In the genomic region with DNA sequence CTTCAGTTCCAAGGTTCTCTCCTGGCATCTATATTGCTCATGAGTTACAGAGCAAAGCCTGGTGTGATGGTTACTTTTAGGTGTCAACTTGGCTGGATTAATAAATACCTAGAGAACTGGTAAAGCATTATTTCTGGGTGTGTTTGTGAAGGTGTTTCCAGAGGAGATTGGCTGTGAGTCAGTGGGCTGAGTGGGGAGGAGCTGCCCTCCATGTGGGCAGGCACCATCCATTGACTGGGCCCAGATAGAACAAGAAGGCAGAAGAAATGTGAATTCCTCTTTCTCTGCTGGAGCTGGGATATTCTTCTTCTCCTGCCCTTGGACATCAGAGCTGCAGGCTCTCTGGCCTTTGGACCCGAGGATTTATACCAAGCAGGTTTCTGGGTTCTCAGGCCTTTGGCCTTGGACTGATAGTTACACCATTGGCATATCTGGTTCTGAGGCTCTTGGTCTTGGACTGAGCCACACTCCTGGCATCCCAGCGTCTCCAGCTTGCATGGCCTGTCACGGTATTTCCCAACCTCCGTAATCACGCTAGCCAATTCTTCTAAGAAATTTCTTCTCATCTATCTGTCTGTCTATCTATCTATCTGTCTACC, we compare ENCODE assay signal across 21 cellular contexts. TPM values are rescaled to one million over a fixed set of nuclear protein-coding genes. Genes with fewer than 3 reads are reported as not detected.
A peak's percentile ranks its signal among the peaks of the same experiment; 100 is the strongest.
DNase-seq lines count a peak whose midpoint lies in the region; ATAC-seq and TF ChIP-seq lines count a peak whose summit lies in the region.
"Had no signal": no experiment of that assay in that cellular context is flagged by ENCODE, and none has a peak within 500 bp of the region (broad histone marks: within the 10 kb centered on the region; RNA-seq: fewer than 3 reads in every experiment).

No MANE protein-coding gene starts in this region.

- no peak overlapping the region for H4K8ac ChIP-seq in trophoblast cell (ENCODE audit: low read depth, low read length)

- H3K18ac ChIP-seq in trophoblast cell (ENCODE audit: low read length), result peak overlapping the region; percentile 40

- peaks cover 2% of the 10 kb centered on the region for H3K9me3 ChIP-seq in trophoblast cell (ENCODE audit: insufficient read depth, low read depth, low read length)

- TF ChIP-seq CTCF in Calu3 (IDR thresholded peaks at IDR 0.05; ENCODE audit: unreplicated experiment) (no peak), coronary artery (IDR thresholded peaks at IDR 0.05) (no peak)

- H4K12ac ChIP-seq in trophoblast cell (ENCODE audit: low read depth, low read length), result no peak overlapping the region

- peak overlapping the region; percentile 69 for H2BK5ac ChIP-seq in trophoblast cell (ENCODE audit: low read depth, low read length, poor library complexity)

- H3K14ac ChIP-seq in trophoblast cell (ENCODE audit: low read length), result peak overlapping the region; percentile 81

- BruUV-seq in Calu3 (replicated peaks; lab: Mats Ljungman, UMichigan), result no TSS peak

- peak overlapping the region; percentile 44 for H3K4ac ChIP-seq in trophoblast cell (ENCODE audit: low read depth, low read length)

- CTCF ChIA-PET in Calu3 (lab: Charles Lee), result no interaction called here

- H3K4me3 ChIP-seq in coronary artery (no peak overlapping the region), trophoblast cell (ENCODE audit: low read depth, low read length) (no peak overlapping the region)
- H3K4me3 ChIP-seq: BLaER1, PC-9, SJCRH30 had no signal

- peaks cover 37% of the 10 kb centered on the region for H3K4me1 Mint-ChIP-seq in Calu3 (ENCODE audit: low read depth, unreplicated experiment)

- H2AFZ ChIP-seq in trophoblast cell (ENCODE audit: insufficient read depth, low read length, poor library complexity), result no peak overlapping the region
- H2AFZ ChIP-seq: PC-9 had no signal

- peak overlapping the region; percentile 78 for H2AK5ac ChIP-seq in trophoblast cell (ENCODE audit: low read length)

- peaks cover 39% of the 10 kb centered on the region for H3K79me1 ChIP-seq in trophoblast cell (ENCODE audit: low read length)

- peak overlapping the region; percentile 93 for H4K91ac ChIP-seq in trophoblast cell (ENCODE audit: low read depth, low read length)

- DNase-seq in Calu3 (peak; percentile 51), coronary artery (ENCODE audit: low spot score) (peak; percentile 19), kidney tubule cell (ENCODE audit: low spot score) (peak; percentile 85), trophoblast cell (no peak), NCI-H510A treated with DMSO at 0.1 percent for 48 hours (lab: John Stamatoyannopoulos, UW) (no peak), HPDE6-E6E7 (ENCODE audit: extremely low spot score) (no peak)
- no peak for DNase-seq in activated CD4-positive, CD25-positive, alpha-beta regulatory T cell (lab: John Stamatoyannopoulos, UW)
- DNase-seq: CD8-positive, alpha-beta T cell; DMS79 treated with DMSO at 0.1 percent for 48 hours; H7; HFFc6; IMR-90; NCI-H1048; NCI-H1436; NCI-H1930; NCI-H226; NCI-H524 treated with DMSO at 0.1 percent for 48 hours; PC-9; SJCRH30 had no signal

- H3K4me2 ChIP-seq in trophoblast cell (ENCODE audit: low read length), result no peak overlapping the region
- H3K4me2 ChIP-seq: BLaER1, PC-9 had no signal

- no peak overlapping the region for H3K9ac ChIP-seq in trophoblast cell (ENCODE audit: low read length)
- H3K9ac ChIP-seq: BLaER1 had no signal

- H3K27ac ChIP-seq in coronary artery (no peak overlapping the region), trophoblast cell (ENCODE audit: low read depth, low read length) (no peak overlapping the region)
- H3K27ac ChIP-seq: BLaER1, PC-9, SJCRH30 had no signal

- peak overlapping the region; percentile 72 for H3K27ac Mint-ChIP-seq in Calu3 (ENCODE audit: unreplicated experiment)
- H3K27ac Mint-ChIP-seq: CD8-positive, alpha-beta T cell; HFFc6 had no signal

- H3K23ac ChIP-seq in trophoblast cell (ENCODE audit: low read length), result no peak overlapping the region

- peaks cover 3% of the 10 kb centered on the region for H3K79me2 ChIP-seq in trophoblast cell (ENCODE audit: control insufficient read depth, insufficient read depth, low read length, poor library complexity)

- H3K36me3 ChIP-seq in trophoblast cell (ENCODE audit: control insufficient read depth in 1 of 2, insufficient read depth in 2 of 2, low read length in 2 of 2), result no peaks in the 10 kb centered on the region
- H3K36me3 ChIP-seq: BLaER1, SJCRH30 had no signal

- H3K36me3 Mint-ChIP-seq in Calu3 (ENCODE audit: insufficient read depth, unreplicated experiment), result peaks cover 39% of the 10 kb centered on the region
- H3K36me3 Mint-ChIP-seq: CD8-positive, alpha-beta T cell had no signal

- H2BK12ac ChIP-seq in trophoblast cell (ENCODE audit: low read length), result peak overlapping the region; percentile 89

- no peaks in the 10 kb centered on the region for H3K27me3 ChIP-seq in trophoblast cell (ENCODE audit: insufficient read depth, low read length)
- H3K27me3 ChIP-seq: BLaER1, SJCRH30 had no signal

- no peaks in the 10 kb centered on the region for H3K27me3 Mint-ChIP-seq in Calu3 (ENCODE audit: unreplicated experiment)

- WGBS in trophoblast cell (ENCODE audit: extremely low coverage, insufficient coverage, insufficient read length), result no CpG with 5 or more reads among the region's 5 CpGs

- H3K4me1 ChIP-seq in trophoblast cell (ENCODE audit: control insufficient read depth in 1 of 2, insufficient read depth in 2 of 2, low read length in 2 of 2), result peaks cover 25 to 41% of the 10 kb centered on the region in 2 experiments
- H3K4me1 ChIP-seq: BLaER1 had no signal

- ATAC-seq in GM21737 (IDR thresholded peaks at IDR 0.05; ENCODE audit: unreplicated experiment), result no peak
- ATAC-seq: CD8-positive, alpha-beta T cell had no signal

- H2BK120ac ChIP-seq in trophoblast cell (ENCODE audit: insufficient read depth, low read length, poor library complexity), result peak overlapping the region; percentile 83

- intact Hi-C loops in Calu3 (cut with micrococcal nuclease; ENCODE audit: unreplicated experiment), result no loop called here

- H3K9me3 Mint-ChIP-seq in Calu3 (ENCODE audit: low read depth, unreplicated experiment), result no peaks in the 10 kb centered on the region

- H3K4me3 Mint-ChIP-seq in Calu3 (ENCODE audit: low read depth, unreplicated experiment), result peak overlapping the region; percentile 79
- H3K4me3 Mint-ChIP-seq: CD8-positive, alpha-beta T cell; HFFc6 had no signal

RNA-seq across cellular contexts. Expression of a gene that starts 44.5 kb away (rescaled TPM):
- total RNA-seq in Calu3 (2022), result 40.8 and 48.2 TPM in 2 replicates
- polyA plus RNA-seq in trophoblast cell (2013), result 3.0 and 3.2 TPM in 2 replicates
- total RNA-seq: CD8-positive, alpha-beta T cell had no signal

Comparison
In these comparisons a context has a peak if more than half of its experiments do, and no peak if none do; other contexts are left out.
1. DNase-seq: peak in Calu3 (single experiment), coronary artery (single experiment) and kidney tubule cell (single experiment); none in trophoblast cell (0 of 2), activated CD4-positive, CD25-positive, alpha-beta regulatory T cell (0 of 4), NCI-H510A treated with DMSO at 0.1 percent for 48 hours (single experiment) and HPDE6-E6E7 (single experiment).